Comparison of ENCODE assay signal across 15 cellular contexts in the genomic region with DNA sequence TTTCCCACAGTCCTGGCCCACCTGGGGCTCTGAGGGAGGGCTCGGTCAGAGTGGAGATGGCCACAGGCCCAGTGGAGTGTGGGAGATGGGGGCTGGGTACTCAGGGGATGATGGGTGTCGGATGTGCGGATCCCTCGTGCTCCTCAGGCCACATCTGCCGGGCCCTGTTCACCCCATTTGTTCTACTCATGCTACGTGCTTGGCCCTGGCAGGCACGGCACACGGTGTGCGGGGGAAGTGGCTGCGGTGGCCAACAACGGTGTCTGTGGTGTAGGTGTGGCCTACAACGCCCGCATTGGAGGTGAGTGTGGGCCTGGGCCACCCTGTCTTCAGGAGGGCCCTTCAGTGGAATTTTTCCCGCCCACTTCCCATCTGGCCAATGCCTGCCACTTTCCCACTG. TPM values are rescaled to one million over a fixed set of nuclear protein-coding genes. Genes with fewer than 3 reads are reported as not detected.
DNase-seq lines count a peak whose midpoint lies in the region; ATAC-seq and TF ChIP-seq lines count a peak whose summit lies in the region.
"Had no signal": no experiment of that assay in that cellular context is flagged by ENCODE, and none has a peak within 500 bp of the region (broad histone marks: within the 10 kb centered on the region; RNA-seq: fewer than 3 reads in every experiment).

No MANE protein-coding gene starts in this region.

- DNase-seq in T-helper 1 cell (no peak), chondrocyte (ENCODE audit: low spot score) (peak; percentile 70), NCI-H1417 (lab: John Stamatoyannopoulos, UW) (no peak), Right ventricle myocardium superior (no peak)
- no peak for DNase-seq in activated naive CD4-positive, alpha-beta T cell treated with anti-CD3 and anti-CD28 coated beads, Interleukin-2, amount 50 U/mL, for 72 hours (ENCODE audit: low spot score in 2 of 2)
- no peak for DNase-seq in activated naive CD4-positive, alpha-beta T cell treated with anti-CD3 and anti-CD28 coated beads, Interleukin-2, amount 50 U/mL, for 16 hours
- DNase-seq in stimulated activated effector memory CD8-positive, alpha-beta T cell treated with anti-CD3 and anti-CD28 coated beads, Interleukin-12 subunit alpha, Interleukin-12 subunit beta, amount 100 ng/mL, for 72 hours (ENCODE audit: low spot score in 2 of 2) = no peak
- DNase-seq: CD8-positive, alpha-beta T cell; GF-D8; HCEC 1CT; IMR-90; NCI-H1930; NCI-H2171 treated with DMSO at 0.1 percent for 48 hours; NCI-H510A treated with DMSO at 0.1 percent for 48 hours had no signal

- H3K27ac Mint-ChIP-seq in T-helper 1 cell treated with Interleukin-12 subunit alpha and Interleukin-12 subunit beta and Interleukin-4 antibody, amounts not matched to agents 30 μg/mL and 1 μg/mL, for 36 hours = peak overlapping the region; percentile 74
- H3K27ac Mint-ChIP-seq in activated naive CD4-positive, alpha-beta T cell treated with anti-CD3 and anti-CD28 coated beads, Interleukin-2, amount 50 U/mL, for 72 hours = peak overlapping the region; percentile 87 to 94
- H3K27ac Mint-ChIP-seq in chondrocyte (ENCODE audit: unreplicated experiment) = no peak overlapping the region
- peak overlapping the region; percentile 93 for H3K27ac Mint-ChIP-seq in stimulated activated effector memory CD8-positive, alpha-beta T cell treated with anti-CD3 and anti-CD28 coated beads, Interleukin-12 subunit alpha, Interleukin-12 subunit beta, amount 100 ng/mL, for 72 hours
- H3K27ac Mint-ChIP-seq: CD8-positive, alpha-beta T cell had no signal

- peak overlapping the region; percentile 72 for H3K4me3 Mint-ChIP-seq in T-helper 1 cell treated with Interleukin-12 subunit alpha and Interleukin-12 subunit beta and Interleukin-4 antibody, amounts not matched to agents 30 μg/mL and 1 μg/mL, for 36 hours
- no peak overlapping the region for H3K4me3 Mint-ChIP-seq in chondrocyte (ENCODE audit: unreplicated experiment)
- peak overlapping the region; percentile 87 for H3K4me3 Mint-ChIP-seq in stimulated activated effector memory CD8-positive, alpha-beta T cell treated with anti-CD3 and anti-CD28 coated beads, Interleukin-12 subunit alpha, Interleukin-12 subunit beta, amount 100 ng/mL, for 72 hours
- H3K4me3 Mint-ChIP-seq: CD8-positive, alpha-beta T cell had no signal

- H3K9me3 Mint-ChIP-seq in T-helper 1 cell treated with Interleukin-12 subunit alpha and Interleukin-12 subunit beta and Interleukin-4 antibody, amounts not matched to agents 30 μg/mL and 1 μg/mL, for 36 hours = no peaks in the 10 kb centered on the region
- H3K9me3 Mint-ChIP-seq in activated naive CD4-positive, alpha-beta T cell treated with anti-CD3 and anti-CD28 coated beads, Interleukin-2, amount 50 U/mL, for 72 hours = no peaks in the 10 kb centered on the region
- no peaks in the 10 kb centered on the region for H3K9me3 Mint-ChIP-seq in chondrocyte (ENCODE audit: low read depth)
- H3K9me3 Mint-ChIP-seq in stimulated activated effector memory CD8-positive, alpha-beta T cell treated with anti-CD3 and anti-CD28 coated beads, Interleukin-12 subunit alpha, Interleukin-12 subunit beta, amount 100 ng/mL, for 72 hours = no peaks in the 10 kb centered on the region
- H3K9me3 Mint-ChIP-seq: CD8-positive, alpha-beta T cell had no signal

- no peak for ATAC-seq in activated naive CD4-positive, alpha-beta T cell treated with anti-CD3 and anti-CD28 coated beads, Interleukin-2, amount 50 U/mL, for 72 hours
- no peak for ATAC-seq in stimulated activated effector memory CD8-positive, alpha-beta T cell treated with anti-CD3 and anti-CD28 coated beads, Interleukin-12 subunit alpha, Interleukin-12 subunit beta, amount 100 ng/mL, for 72 hours
- no peak for ATAC-seq in Right ventricle myocardium superior (ENCODE audit: poor library complexity)
- ATAC-seq: CD8-positive, alpha-beta T cell had no signal

- H3K36me3 Mint-ChIP-seq in T-helper 1 cell treated with Interleukin-12 subunit alpha and Interleukin-12 subunit beta and Interleukin-4 antibody, amounts not matched to agents 30 μg/mL and 1 μg/mL, for 36 hours (ENCODE audit: low read depth) = peaks cover 81% of the 10 kb centered on the region
- peaks cover 47 to 58% of the 10 kb centered on the region in 2 donors for H3K36me3 Mint-ChIP-seq in activated naive CD4-positive, alpha-beta T cell treated with anti-CD3 and anti-CD28 coated beads, Interleukin-2, amount 50 U/mL, for 72 hours
- peaks cover 23% of the 10 kb centered on the region for H3K36me3 Mint-ChIP-seq in chondrocyte (ENCODE audit: low read depth)
- peaks cover 100% of the 10 kb centered on the region for H3K36me3 Mint-ChIP-seq in stimulated activated effector memory CD8-positive, alpha-beta T cell treated with anti-CD3 and anti-CD28 coated beads, Interleukin-12 subunit alpha, Interleukin-12 subunit beta, amount 100 ng/mL, for 72 hours

- peaks cover 53% of the 10 kb centered on the region for H3K4me1 Mint-ChIP-seq in T-helper 1 cell treated with Interleukin-12 subunit alpha and Interleukin-12 subunit beta and Interleukin-4 antibody, amounts not matched to agents 30 μg/mL and 1 μg/mL, for 36 hours (ENCODE audit: low read depth)
- peaks cover 22% of the 10 kb centered on the region for H3K4me1 Mint-ChIP-seq in chondrocyte (ENCODE audit: low read depth)
- H3K4me1 Mint-ChIP-seq in stimulated activated effector memory CD8-positive, alpha-beta T cell treated with anti-CD3 and anti-CD28 coated beads, Interleukin-12 subunit alpha, Interleukin-12 subunit beta, amount 100 ng/mL, for 72 hours = peaks cover 46% of the 10 kb centered on the region

- TF ChIP-seq CTCF in chondrocyte (IDR thresholded peaks at IDR 0.05) = no peak

- H3K27me3 Mint-ChIP-seq in T-helper 1 cell treated with Interleukin-12 subunit alpha and Interleukin-12 subunit beta and Interleukin-4 antibody, amounts not matched to agents 30 μg/mL and 1 μg/mL, for 36 hours (ENCODE audit: low read depth) = no peaks in the 10 kb centered on the region
- no peaks in the 10 kb centered on the region for H3K27me3 Mint-ChIP-seq in chondrocyte (ENCODE audit: low read depth)

- intact Hi-C loops in Right ventricle myocardium superior (cut with DNase I) = no loop called here

RNA-seq across cellular contexts. Expression of a gene that starts 7.0 kb away (rescaled TPM):
- 10 to 100 TPM; 83.9 to 91.4 TPM for total RNA-seq in activated naive CD4-positive, alpha-beta T cell treated with anti-CD3 and anti-CD28 coated beads, Interleukin-2, amount 50 U/mL, for 72 hours
- total RNA-seq in chondrocyte (2.4 to 2.7 TPM (median 2.4 TPM) in 3 replicates), Right ventricle myocardium superior (17.1 TPM)

RNA-seq across cellular contexts. Expression of a gene that starts 8.9 kb away (rescaled TPM):
- 100 to 1,000 TPM; 381 to 721 TPM for total RNA-seq in activated naive CD4-positive, alpha-beta T cell treated with anti-CD3 and anti-CD28 coated beads, Interleukin-2, amount 50 U/mL, for 72 hours
- total RNA-seq in chondrocyte = 66.2 to 118 TPM (median 71.1 TPM) in 3 replicates
- 45.0 TPM for total RNA-seq in Right ventricle myocardium superior

RNA-seq across cellular contexts. Expression of a gene that starts 25.8 kb away (rescaled TPM):
- total RNA-seq in activated naive CD4-positive, alpha-beta T cell treated with anti-CD3 and anti-CD28 coated beads, Interleukin-2, amount 50 U/mL, for 72 hours = 100 to 1,000 TPM in 1 of 2 donors, 10 to 100 TPM in 1; 99.8 to 225 TPM
- total RNA-seq in chondrocyte = 49.4 to 57.0 TPM (median 51.4 TPM) in 3 replicates
- 130 TPM for total RNA-seq in Right ventricle myocardium superior

RNA-seq across cellular contexts. Expression of a gene that starts 55.0 kb away (rescaled TPM):
- total RNA-seq in activated naive CD4-positive, alpha-beta T cell treated with anti-CD3 and anti-CD28 coated beads, Interleukin-2, amount 50 U/mL, for 72 hours = 10 to 100 TPM; 18.9 to 32.4 TPM
- total RNA-seq in chondrocyte = 10.5 to 12.2 TPM (median 10.8 TPM) in 3 replicates
- 15.5 TPM for total RNA-seq in Right ventricle myocardium superior

RNA-seq across cellular contexts. Expression of a gene that starts 57.8 kb away (rescaled TPM):
- total RNA-seq in activated naive CD4-positive, alpha-beta T cell treated with anti-CD3 and anti-CD28 coated beads, Interleukin-2, amount 50 U/mL, for 72 hours = 100 to 1,000 TPM in 1 of 2 donors, 10 to 100 TPM in 1; 75.5 to 112 TPM
- total RNA-seq in chondrocyte (70.9 to 85.7 TPM (median 73.2 TPM) in 3 replicates), Right ventricle myocardium superior (26.5 TPM)
